Comparison of ENCODE assay signal across 25 cellular contexts in genomic region chr4:115370490-115370889, GRCh38.
DNase-seq lines count a peak whose midpoint lies in the region; ATAC-seq and TF ChIP-seq lines count a peak whose summit lies in the region.
"Had no signal": no experiment of that assay in that cellular context is flagged by ENCODE, and none has a peak within 500 bp of the region (broad histone marks: within the 10 kb centered on the region; RNA-seq: fewer than 3 reads in every experiment).

No MANE protein-coding gene starts in this region.

- in situ Hi-C loops in G401 (cut with HindIII; ENCODE audit: low sequenced_read_pairs), result no loop called here
- in situ Hi-C loops in GM23248 (cut with MboI), result no loop called here

- H3K4me3 Mint-ChIP-seq in osteocyte (ENCODE audit: unreplicated experiment), result no peak overlapping the region
- no peak overlapping the region for H3K4me3 Mint-ChIP-seq in natural killer cell treated with Interleukin-12 subunit alpha and Interleukin-12 subunit beta and Interleukin-15 and Interleukin-18, amount 100 ng/mL, for 72 hours
- H3K4me3 Mint-ChIP-seq: CD14-positive monocyte; CD4-positive, alpha-beta memory T cell; CD4-positive, CD25-positive, alpha-beta regulatory T cell; CD8-positive, alpha-beta memory T cell had no signal

- WGBS in GM23248 (ENCODE audit: low coverage in 1 of 2, low lambda C conversion rate in 2 of 2, missing lambda C conversion rate in 2 of 2), 2 experiments, result 26 to 32% methylated on average over 3 of the region's 3 CpGs
- 79% methylated on average over 3 of the region's 3 CpGs for WGBS in prostate gland

- H3K27me3 ChIP-seq in GM23248 (replicated peaks; ENCODE audit: insufficient read depth), result no peaks in the 10 kb centered on the region
- no peaks in the 10 kb centered on the region for H3K27me3 ChIP-seq in adipocyte (replicated peaks; ENCODE audit: control insufficient read depth, insufficient read depth, low read length)
- H3K27me3 ChIP-seq in neural cell (ENCODE audit: insufficient read depth, low read depth, low read length), result no peaks in the 10 kb centered on the region
- no peaks in the 10 kb centered on the region for H3K27me3 ChIP-seq in prostate gland (replicated peaks; ENCODE audit: insufficient read depth)
- H3K27me3 ChIP-seq: BE2C, BLaER1 had no signal

- H3K79me2 ChIP-seq in GM23248 (ENCODE audit: insufficient read depth) (no peaks in the 10 kb centered on the region), neural cell (replicated peaks; ENCODE audit: insufficient read depth, low read length) (no peaks in the 10 kb centered on the region)

- H3K4me2 ChIP-seq in GM23248 (ENCODE audit: unreplicated experiment) (no peak overlapping the region), neural cell (ENCODE audit: low read length) (no peak overlapping the region)
- H3K4me2 ChIP-seq: BLaER1 had no signal

- DNase-seq in G401 (ENCODE audit: low spot score) (peak; percentile 6), GM23248 (no peak), adipocyte (ENCODE audit: low read depth) (no peak), osteocyte (ENCODE audit: extremely low spot score, unreplicated experiment) (no peak), prostate gland (ENCODE audit: low spot score) (no peak)
- no peak for DNase-seq in natural killer cell treated with Interleukin-12 subunit alpha and Interleukin-12 subunit beta and Interleukin-15 and Interleukin-18, amount 100 ng/mL, for 72 hours (ENCODE audit: low spot score)
- DNase-seq: 8988T; ACHN; BE2C; C1 segment of cervical spinal cord; CD4-positive, alpha-beta memory T cell; CD4-positive, CD25-positive, alpha-beta regulatory T cell; CD8-positive, alpha-beta memory T cell; COR-L47; DMS 273 treated with DMSO at 0.1 percent for 48 hours; DMS153; DMS53; DMS79; DND-41; EL; GF-D8 had no signal

- intact Hi-C loops in prostate gland (cut with DNase I), result no loop called here

- H3K9me2 ChIP-seq in GM23248 (ENCODE audit: insufficient read depth), result no peaks in the 10 kb centered on the region
- no peaks in the 10 kb centered on the region for H3K9me2 ChIP-seq in neural cell (ENCODE audit: insufficient read depth, low read length)

- H4K20me1 ChIP-seq in GM23248 (ENCODE audit: insufficient read depth), result no peaks in the 10 kb centered on the region
- no peaks in the 10 kb centered on the region for H4K20me1 ChIP-seq in neural cell (ENCODE audit: insufficient read depth)
- H4K20me1 ChIP-seq: BLaER1 had no signal

- no peak for TF ChIP-seq CTCF in neural cell (IDR thresholded peaks at IDR 0.05; ENCODE audit: poor library complexity, severe bottlenecking)
- TF ChIP-seq CTCF in osteocyte (IDR thresholded peaks at IDR 0.05), result no peak
- no peak for TF ChIP-seq CTCF in prostate gland (IDR thresholded peaks at IDR 0.05)

- H3K4me1 Mint-ChIP-seq in osteocyte (ENCODE audit: unreplicated experiment), result peaks cover 26% of the 10 kb centered on the region
- no peaks in the 10 kb centered on the region for H3K4me1 Mint-ChIP-seq in natural killer cell treated with Interleukin-12 subunit alpha and Interleukin-12 subunit beta and Interleukin-15 and Interleukin-18, amount 100 ng/mL, for 72 hours (ENCODE audit: low read depth in 2 of 2)
- H3K4me1 Mint-ChIP-seq: CD14-positive monocyte; CD4-positive, CD25-positive, alpha-beta regulatory T cell; CD8-positive, alpha-beta memory T cell had no signal

- no peaks in the 10 kb centered on the region for H3K27me3 Mint-ChIP-seq in osteocyte (ENCODE audit: unreplicated experiment)
- H3K27me3 Mint-ChIP-seq in natural killer cell treated with Interleukin-12 subunit alpha and Interleukin-12 subunit beta and Interleukin-15 and Interleukin-18, amount 100 ng/mL, for 72 hours, result no peaks in the 10 kb centered on the region
- H3K27me3 Mint-ChIP-seq: CD4-positive, alpha-beta memory T cell; CD4-positive, CD25-positive, alpha-beta regulatory T cell; CD8-positive, alpha-beta memory T cell had no signal

- TF ChIP-seq EP300 in neural cell (conservative IDR thresholded peaks at IDR 0.05; ENCODE audit: poor library complexity, severe bottlenecking), result peak; percentile 82

- H3K36me3 Mint-ChIP-seq in osteocyte (ENCODE audit: unreplicated experiment), result no peaks in the 10 kb centered on the region
- no peaks in the 10 kb centered on the region for H3K36me3 Mint-ChIP-seq in natural killer cell treated with Interleukin-12 subunit alpha and Interleukin-12 subunit beta and Interleukin-15 and Interleukin-18, amount 100 ng/mL, for 72 hours
- H3K36me3 Mint-ChIP-seq: CD14-positive monocyte; CD4-positive, alpha-beta memory T cell; CD4-positive, CD25-positive, alpha-beta regulatory T cell; CD8-positive, alpha-beta memory T cell had no signal

- H3K27ac Mint-ChIP-seq in osteocyte (ENCODE audit: unreplicated experiment), result no peak overlapping the region
- H3K27ac Mint-ChIP-seq in natural killer cell treated with Interleukin-12 subunit alpha and Interleukin-12 subunit beta and Interleukin-15 and Interleukin-18, amount 100 ng/mL, for 72 hours, result no peak overlapping the region
- H3K27ac Mint-ChIP-seq: CD14-positive monocyte; CD4-positive, alpha-beta memory T cell; CD4-positive, CD25-positive, alpha-beta regulatory T cell; CD8-positive, alpha-beta memory T cell had no signal

- no peak for TF ChIP-seq RAD21 in neural cell (conservative IDR thresholded peaks at IDR 0.05)

- H3K27ac ChIP-seq in GM23248, result no peak overlapping the region
- no peak overlapping the region for H3K27ac ChIP-seq in neural cell (ENCODE audit: low read length)
- no peak overlapping the region for H3K27ac ChIP-seq in prostate gland
- H3K27ac ChIP-seq: BLaER1 had no signal

- TF ChIP-seq POLR2A in prostate gland (IDR thresholded peaks at IDR 0.05), result no peak

- H3K4me1 ChIP-seq in GM23248 (ENCODE audit: insufficient read depth) (no peaks in the 10 kb centered on the region), adipocyte (ENCODE audit: control insufficient read depth, insufficient read depth, low read length) (peaks cover 24% of the 10 kb centered on the region), prostate gland (replicated peaks) (no peaks in the 10 kb centered on the region)
- H3K4me1 ChIP-seq: BE2C, BLaER1 had no signal

- H3K36me3 ChIP-seq in GM23248 (ENCODE audit: low read depth) (no peaks in the 10 kb centered on the region), adipocyte (ENCODE audit: control insufficient read depth, insufficient read depth, low read length, severe bottlenecking) (no peaks in the 10 kb centered on the region), neural cell (ENCODE audit: insufficient read depth, low read length) (no peaks in the 10 kb centered on the region), prostate gland (no peaks in the 10 kb centered on the region)
- H3K36me3 ChIP-seq: BE2C, BLaER1 had no signal

- H3K4me3 ChIP-seq in GM23248 (no peak overlapping the region), adipocyte (ENCODE audit: low read length) (peak overlapping the region; percentile 23), neural cell (ENCODE audit: low read length) (no peak overlapping the region), prostate gland (no peak overlapping the region)
- H3K4me3 ChIP-seq: BLaER1 had no signal

- no peaks in the 10 kb centered on the region for H3K9me3 Mint-ChIP-seq in osteocyte (ENCODE audit: unreplicated experiment)
- H3K9me3 Mint-ChIP-seq in natural killer cell treated with Interleukin-12 subunit alpha and Interleukin-12 subunit beta and Interleukin-15 and Interleukin-18, amount 100 ng/mL, for 72 hours, result no peaks in the 10 kb centered on the region
- H3K9me3 Mint-ChIP-seq: CD8-positive, alpha-beta memory T cell had no signal

- ATAC-seq in HG03342 (IDR thresholded peaks at IDR 0.05; ENCODE audit: unreplicated experiment), result no peak
- ATAC-seq in natural killer cell treated with Interleukin-12 subunit alpha and Interleukin-12 subunit beta and Interleukin-15 and Interleukin-18, amount 100 ng/mL, for 72 hours, result no peak

- H3F3A ChIP-seq in GM23248 (ENCODE audit: insufficient read depth), result no peaks in the 10 kb centered on the region
- no peaks in the 10 kb centered on the region for H3F3A ChIP-seq in neural cell (ENCODE audit: insufficient read depth, low read length, poor library complexity, severe bottlenecking)

- H2AFZ ChIP-seq in GM23248 (peak overlapping the region; percentile 30; the same call in 1 of the 2 replicates), neural cell (ENCODE audit: low read depth, low read length) (no peak overlapping the region)

- H3K9me3 ChIP-seq in GM23248 (ENCODE audit: low read depth) (no peaks in the 10 kb centered on the region), adipocyte (ENCODE audit: control insufficient read depth, low read length) (peaks cover 5% of the 10 kb centered on the region), neural cell (ENCODE audit: low read length) (no peaks in the 10 kb centered on the region), prostate gland (no peaks in the 10 kb centered on the region)
- H3K9me3 ChIP-seq: BE2C had no signal

- H3K9ac ChIP-seq in GM23248, result no peak overlapping the region
- H3K9ac ChIP-seq in adipocyte (ENCODE audit: low read length), result peak overlapping the region; percentile 54
- H3K9ac ChIP-seq in neural cell (ENCODE audit: low read length), result no peak overlapping the region
- H3K9ac ChIP-seq: BLaER1 had no signal

TF ChIP-seq in neural cell, 6 proteins besides CTCF, POLR2A, EP300 and RAD21 (continues in another document):
- TF ChIP-seq POLR2AphosphoS5 (IDR thresholded peaks at IDR 0.05) (peak; percentile 87), TAF1 (IDR thresholded peaks at IDR 0.05; ENCODE audit: low read depth) (no peak), MXI1 (conservative IDR thresholded peaks at IDR 0.05; ENCODE audit: poor library complexity, severe bottlenecking) (no peak)
